Comparison of ENCODE assay signal across 8 cellular contexts in genomic region chr5:65482727-65483473, GRCh38. TPM values are rescaled to one million over a fixed set of nuclear protein-coding genes. Genes with fewer than 3 reads are reported as not detected.
A peak's percentile ranks its signal among the peaks of the same experiment; 100 is the strongest.
DNase-seq lines count a peak whose midpoint lies in the region; ATAC-seq and TF ChIP-seq lines count a peak whose summit lies in the region.

No MANE protein-coding gene starts in this region.

- H3K27ac ChIP-seq in brain microvascular endothelial cell (peak overlapping the region; percentile 97), skeletal muscle tissue (ENCODE audit: low read depth, low read length) (peak overlapping the region; percentile 78)

- in situ Hi-C loops in ACHN (cut with HindIII; ENCODE audit: low pct_ligation_motif_present, low pct_unique_long_range_greater_than_20kb, low sequenced_read_pairs): loop anchor here (25.0 kb wide), 1 partner anchor 671 kb away; no protein-coding TSS in a partner anchor
- in situ Hi-C loops in brain microvascular endothelial cell (cut with HindIII; ENCODE audit: low pct_ligation_motif_present, low sequenced_read_pairs): no loop called here

- no peaks in the 10 kb centered on the region for H3K9me3 ChIP-seq in skeletal muscle tissue (ENCODE audit: control insufficient read depth in 3 of 3, low read length in 3 of 3)

- TF ChIP-seq CTCF in GM12865 (IDR thresholded peaks at IDR 0.05; ENCODE audit: insufficient read depth, low read depth, low read length, missing control alignments) (no peak), brain microvascular endothelial cell (IDR thresholded peaks at IDR 0.05; ENCODE audit: low read depth, low read length, missing control alignments) (no peak)

- ATAC-seq in GM21619 (IDR thresholded peaks at IDR 0.05; ENCODE audit: unreplicated experiment): no peak
- no peak for ATAC-seq in GM21515 (IDR thresholded peaks at IDR 0.05; ENCODE audit: unreplicated experiment)

- H3K27me3 ChIP-seq in brain microvascular endothelial cell (replicated peaks) (no peaks in the 10 kb centered on the region), skeletal muscle tissue (ENCODE audit: control insufficient read depth in 3 of 3, insufficient read depth in 3 of 3, low read length in 3 of 3) (no peaks in the 10 kb centered on the region)

- peak; percentile 69 for DNase-seq in ACHN
- peak; percentile 23 for DNase-seq in GM12865 (ENCODE audit: low read depth)
- DNase-seq in NCI-H69 (lab: John Stamatoyannopoulos, UW): peak; percentile 82
- DNase-seq in brain microvascular endothelial cell: peak; percentile 60
- DNase-seq in iPS-NIHi11 (ENCODE audit: low spot score): peak; percentile 34

- H3K4me3 ChIP-seq in GM12865 (ENCODE audit: low read depth, low read length) (peak overlapping the region; percentile 92), brain microvascular endothelial cell (ENCODE audit: low read depth, low read length) (peak overlapping the region; percentile 75), skeletal muscle tissue (ENCODE audit: low read length in 3 of 3) (peak overlapping the region; percentile 69 to 83 (median 70))

- peaks cover 3 to 14% (median 8%) of the 10 kb centered on the region in 3 donors for H3K4me1 ChIP-seq in skeletal muscle tissue (ENCODE audit: control insufficient read depth in 3 of 3, insufficient read depth in 3 of 3, low read length in 3 of 3)

- H3K9ac ChIP-seq in skeletal muscle tissue (ENCODE audit: low read depth in 1 of 3, low read length in 3 of 3): peak overlapping the region; percentile 58 to 86 (median 73)

- no peaks in the 10 kb centered on the region for H3K36me3 ChIP-seq in brain microvascular endothelial cell (replicated peaks)
- no peaks in the 10 kb centered on the region for H3K36me3 ChIP-seq in skeletal muscle tissue (ENCODE audit: control insufficient read depth in 3 of 3, insufficient read depth in 3 of 3, low read length in 3 of 3)

RNA-seq across cellular contexts. Expression of gene ADAMTS6, which starts 1.2 kb away (rescaled TPM):
- 2.6 TPM for total RNA-seq in skeletal muscle tissue

Comparison
In these comparisons a context has a peak if more than half of its experiments do, and no peak if none do; other contexts are left out.
1. DNase-seq: peak in every context shown above with its lines; median percentile 82 in NCI-H69; 69 in ACHN; 60 in brain microvascular endothelial cell; 34 in iPS-NIHi11; 23 in GM12865.